ENCODE assay signal across 8 cellular contexts in genomic region chr11:16986434-16987204, GRCh38. TPM values are rescaled to one million over a fixed set of nuclear protein-coding genes. Genes with fewer than 3 reads are reported as not detected.
DNase-seq lines count a peak whose midpoint lies in the region; ATAC-seq and TF ChIP-seq lines count a peak whose summit lies in the region.

No MANE protein-coding gene starts in this region.

- no peaks in the 10 kb centered on the region for H3K27me3 Mint-ChIP-seq in stimulated activated naive CD8-positive, alpha-beta T cell treated with anti-CD3 and anti-CD28 coated beads, Interleukin-15, amount 100 ng/mL, for 72 hours

- H3K27ac Mint-ChIP-seq in stimulated activated naive CD8-positive, alpha-beta T cell treated with anti-CD3 and anti-CD28 coated beads, Interleukin-15, amount 100 ng/mL, for 72 hours = no peak overlapping the region

- no peak overlapping the region for H3K4me2 ChIP-seq in SK-N-SH

- DNase-seq in GM12865 (ENCODE audit: low read depth) (peak; percentile 84), activated T-cell treated with anti-CD3 and anti-CD28 coated beads for 24 hours (ENCODE audit: low read depth) (peak; percentile 48), lower lobe of right lung (peak; percentile 78), SK-N-SH (no peak), HUDEP-2 (lab: John Stamatoyannopoulos, UW; ENCODE audit: unreplicated experiment in 76 of 76) (no peak)
- DNase-seq in stimulated activated naive CD8-positive, alpha-beta T cell treated with anti-CD3 and anti-CD28 coated beads, Interleukin-15, amount 100 ng/mL, for 72 hours = peak; percentile 55 to 83

- TF ChIP-seq EP300 in Ishikawa (IDR thresholded peaks at IDR 0.05; ENCODE audit: borderline replicate concordance) (peak; percentile 57; the same call in 1 of the 2 replicates), SK-N-SH (IDR thresholded peaks at IDR 0.05; ENCODE audit: borderline replicate concordance in 1 of 2, low read depth in 1 of 2, low read length in 1 of 2) (no peak)

- no peaks in the 10 kb centered on the region for H3F3A ChIP-seq in SK-N-SH (replicated peaks; ENCODE audit: insufficient read depth)

- H3K27me3 ChIP-seq in lower lobe of right lung (ENCODE audit: low read depth) (no peaks in the 10 kb centered on the region), SK-N-SH (ENCODE audit: insufficient read depth) (no peaks in the 10 kb centered on the region)

- no peak overlapping the region for H3K9ac ChIP-seq in SK-N-SH

- CTCF ChIA-PET in SK-N-SH (lab: Yijun Ruan, JAX) = interaction anchor here (1.5 to 2.3 kb wide), 2 partner anchors 11 to 202 kb away, joined by 3 to 9 read pairs; no protein-coding TSS in a partner anchor

- peak overlapping the region in 1 of 2 donors; percentile 29 for H3K4me3 Mint-ChIP-seq in stimulated activated naive CD8-positive, alpha-beta T cell treated with anti-CD3 and anti-CD28 coated beads, Interleukin-15, amount 100 ng/mL, for 72 hours

- H3K27ac ChIP-seq in lower lobe of right lung = peak overlapping the region; percentile 68
- no peak overlapping the region for H3K27ac ChIP-seq in SK-N-SH (ENCODE audit: low read depth in 2 of 2, low read length in 1 of 2)

- H3K9me3 ChIP-seq in lower lobe of right lung (no peaks in the 10 kb centered on the region), SK-N-SH (no peaks in the 10 kb centered on the region)

- no peak overlapping the region for H2AFZ ChIP-seq in SK-N-SH (ENCODE audit: low read depth)

- TF ChIP-seq CTCF in GM12865 (IDR thresholded peaks at IDR 0.05; ENCODE audit: insufficient read depth, low read depth, low read length, missing control alignments) (no peak), lower lobe of right lung (IDR thresholded peaks at IDR 0.05) (no peak), SK-N-SH (IDR thresholded peaks at IDR 0.05) (no peak)

- H3K9me2 ChIP-seq in SK-N-SH = no peaks in the 10 kb centered on the region

- TF ChIP-seq RAD21 in Ishikawa (IDR thresholded peaks at IDR 0.05; ENCODE audit: low read depth) (no peak), SK-N-SH (IDR thresholded peaks at IDR 0.05; ENCODE audit: low read length) (no peak)

- H3K4me1 ChIP-seq in lower lobe of right lung (peaks cover 31% of the 10 kb centered on the region), SK-N-SH (ENCODE audit: control insufficient read depth in 1 of 2, insufficient read depth in 2 of 2, low read depth in 1 of 2, low read length in 1 of 2) (no peaks in the 10 kb centered on the region; a peak in 1 of 4 replicates)

- H3K36me3 ChIP-seq in lower lobe of right lung = no peaks in the 10 kb centered on the region
- no peaks in the 10 kb centered on the region for H3K36me3 ChIP-seq in SK-N-SH (replicated peaks in 1 of 2; ENCODE audit: control insufficient read depth in 1 of 2, insufficient read depth in 2 of 2, low read length in 1 of 2)

- POLR2A ChIA-PET in SK-N-SH (lab: Yijun Ruan, JAX) = no interaction called here

- ATAC-seq in GM21515 (IDR thresholded peaks at IDR 0.05; ENCODE audit: unreplicated experiment) (peak; percentile 92), lower lobe of right lung (peak; percentile 73 to 84)
- ATAC-seq in stimulated activated naive CD8-positive, alpha-beta T cell treated with anti-CD3 and anti-CD28 coated beads, Interleukin-15, amount 100 ng/mL, for 72 hours = peak; percentile 97

- intact Hi-C loops in lower lobe of right lung (cut with DNase I) = no loop called here

- no peak overlapping the region for H3K4me3 ChIP-seq in GM12865 (ENCODE audit: low read depth, low read length)
- no peak overlapping the region for H3K4me3 ChIP-seq in lower lobe of right lung
- no peak overlapping the region for H3K4me3 ChIP-seq in SK-N-SH (ENCODE audit: low read depth in 2 of 2, low read length in 1 of 2)

- peaks cover 58% of the 10 kb centered on the region for H3K4me1 Mint-ChIP-seq in stimulated activated naive CD8-positive, alpha-beta T cell treated with anti-CD3 and anti-CD28 coated beads, Interleukin-15, amount 100 ng/mL, for 72 hours

- H3K79me2 ChIP-seq in SK-N-SH (ENCODE audit: insufficient read depth) = no peaks in the 10 kb centered on the region

- no peaks in the 10 kb centered on the region for H3K9me3 Mint-ChIP-seq in stimulated activated naive CD8-positive, alpha-beta T cell treated with anti-CD3 and anti-CD28 coated beads, Interleukin-15, amount 100 ng/mL, for 72 hours

- WGBS in SK-N-SH (ENCODE audit: low lambda C conversion rate) = 65% methylated on average over 5 of the region's 5 CpGs

- no peaks in the 10 kb centered on the region for H4K20me1 ChIP-seq in SK-N-SH (ENCODE audit: insufficient read depth)

TF ChIP-seq in Ishikawa, 13 proteins besides CTCF, POLR2A, EP300 and RAD21 (continues in another document):
- TF ChIP-seq MAX (IDR thresholded peaks at IDR 0.05) = no peak
- no peak for TF ChIP-seq REST (IDR thresholded peaks at IDR 0.05; ENCODE audit: low read depth)
- TF ChIP-seq CEBPB (IDR thresholded peaks at IDR 0.05) = no peak
- peak; percentile 82 for TF ChIP-seq TCF12 (IDR thresholded peaks at IDR 0.05; ENCODE audit: low read depth)
- no peak for TF ChIP-seq CREB1 (IDR thresholded peaks at IDR 0.05; ENCODE audit: low read depth)
- 0 out of 2 replicates have a peak, but pooled peaks have one; percentile 57 for TF ChIP-seq ZBTB7A (IDR thresholded peaks at IDR 0.05; ENCODE audit: low read depth)
- TF ChIP-seq YY1 (IDR thresholded peaks at IDR 0.05; ENCODE audit: low read depth) = no peak
- peak; percentile 56 for TF ChIP-seq NFIC (IDR thresholded peaks at IDR 0.05)

TF ChIP-seq in SK-N-SH, 30 proteins besides CTCF, POLR2A, EP300 and RAD21:
- no peak for TF ChIP-seq NRF1 (IDR thresholded peaks at IDR 0.05; ENCODE audit: low read depth, low read length)

RNA-seq across cellular contexts. Expression of gene PLEKHA7, which starts 27.6 kb away (rescaled TPM):
- 44.0 TPM for total RNA-seq in lower lobe of right lung
- 0.08 and 0.12 TPM in 2 replicates for polyA plus RNA-seq in SK-N-SH (2012; rRNA removed)
- 0.03 and 0.04 TPM in 2 replicates for polyA plus RNA-seq in SK-N-SH (2012; cell fraction: cytosol; rRNA removed)
- 0.45 and 0.46 TPM in 2 replicates for polyA plus RNA-seq in SK-N-SH (2012; cell fraction: nucleus; rRNA removed)

Comparison
In these comparisons a context has a peak if more than half of its experiments do, and no peak if none do; other contexts are left out.
1. DNase-seq: peak in GM12865 (single experiment), activated T-cell treated with anti-CD3 and anti-CD28 coated beads for 24 hours (single experiment), lower lobe of right lung (single experiment) and stimulated activated naive CD8-positive, alpha-beta T cell treated with anti-CD3 and anti-CD28 coated beads, Interleukin-15, amount 100 ng/mL, for 72 hours (2 of 2); none in SK-N-SH (single experiment) and HUDEP-2 (0 of 76).
2. Peak in every context shown above with its lines, with median percentiles within 50 percentile points of each other: ATAC-seq.